1 cellular context compared by ENCODE assay signal in the genomic region with DNA sequence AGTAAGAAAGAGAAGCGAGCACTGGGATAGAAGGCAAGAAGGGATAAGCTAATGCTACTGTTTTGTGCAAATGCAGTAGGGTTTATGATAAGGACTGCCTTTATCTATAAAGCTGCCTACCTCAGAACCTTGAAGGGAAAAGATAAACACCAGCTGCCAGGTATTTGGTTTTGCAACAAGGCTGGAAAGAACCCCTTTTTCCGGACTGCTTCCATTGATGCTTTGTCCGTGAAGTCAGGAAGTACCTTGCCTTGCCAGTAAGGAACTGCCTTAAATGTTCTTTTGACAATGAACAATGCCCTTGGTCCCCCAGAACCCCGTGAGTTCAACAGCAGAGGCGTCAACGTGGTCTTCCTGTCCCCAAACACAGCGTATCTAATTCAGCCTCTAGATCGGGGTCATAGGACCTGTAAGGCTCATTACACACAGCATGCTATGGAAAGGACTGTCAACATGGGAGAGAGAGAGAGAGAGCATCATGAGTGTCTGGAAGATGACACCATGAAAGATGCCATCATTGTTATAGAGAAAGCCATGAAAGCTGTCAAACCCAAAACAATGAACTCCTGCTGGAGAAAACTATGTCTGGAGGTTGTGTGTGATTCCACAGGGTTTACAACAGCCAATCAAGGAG.
TF ChIP-seq lines count a peak whose summit lies in the region.

No MANE protein-coding gene starts in this region.

TF ChIP-seq in neural cell, 6 proteins besides CTCF, POLR2A, EP300 and RAD21 (continued from another document):
- TF ChIP-seq, protein P1, sequence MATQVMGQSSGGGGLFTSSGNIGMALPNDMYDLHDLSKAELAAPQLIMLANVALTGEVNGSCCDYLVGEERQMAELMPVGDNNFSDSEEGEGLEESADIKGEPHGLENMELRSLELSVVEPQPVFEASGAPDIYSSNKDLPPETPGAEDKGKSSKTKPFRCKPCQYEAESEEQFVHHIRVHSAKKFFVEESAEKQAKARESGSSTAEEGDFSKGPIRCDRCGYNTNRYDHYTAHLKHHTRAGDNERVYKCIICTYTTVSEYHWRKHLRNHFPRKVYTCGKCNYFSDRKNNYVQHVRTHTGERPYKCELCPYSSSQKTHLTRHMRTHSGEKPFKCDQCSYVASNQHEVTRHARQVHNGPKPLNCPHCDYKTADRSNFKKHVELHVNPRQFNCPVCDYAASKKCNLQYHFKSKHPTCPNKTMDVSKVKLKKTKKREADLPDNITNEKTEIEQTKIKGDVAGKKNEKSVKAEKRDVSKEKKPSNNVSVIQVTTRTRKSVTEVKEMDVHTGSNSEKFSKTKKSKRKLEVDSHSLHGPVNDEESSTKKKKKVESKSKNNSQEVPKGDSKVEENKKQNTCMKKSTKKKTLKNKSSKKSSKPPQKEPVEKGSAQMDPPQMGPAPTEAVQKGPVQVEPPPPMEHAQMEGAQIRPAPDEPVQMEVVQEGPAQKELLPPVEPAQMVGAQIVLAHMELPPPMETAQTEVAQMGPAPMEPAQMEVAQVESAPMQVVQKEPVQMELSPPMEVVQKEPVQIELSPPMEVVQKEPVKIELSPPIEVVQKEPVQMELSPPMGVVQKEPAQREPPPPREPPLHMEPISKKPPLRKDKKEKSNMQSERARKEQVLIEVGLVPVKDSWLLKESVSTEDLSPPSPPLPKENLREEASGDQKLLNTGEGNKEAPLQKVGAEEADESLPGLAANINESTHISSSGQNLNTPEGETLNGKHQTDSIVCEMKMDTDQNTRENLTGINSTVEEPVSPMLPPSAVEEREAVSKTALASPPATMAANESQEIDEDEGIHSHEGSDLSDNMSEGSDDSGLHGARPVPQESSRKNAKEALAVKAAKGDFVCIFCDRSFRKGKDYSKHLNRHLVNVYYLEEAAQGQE (IDR thresholded peaks at IDR 0.05; ENCODE audit: borderline replicate concordance) = no peak
- TF ChIP-seq POLR2AphosphoS5 (IDR thresholded peaks at IDR 0.05) (peak; percentile 22), MXI1 (conservative IDR thresholded peaks at IDR 0.05; ENCODE audit: poor library complexity, severe bottlenecking) (no peak)
